1 cellular context compared by ENCODE assay signal in the genomic region with DNA sequence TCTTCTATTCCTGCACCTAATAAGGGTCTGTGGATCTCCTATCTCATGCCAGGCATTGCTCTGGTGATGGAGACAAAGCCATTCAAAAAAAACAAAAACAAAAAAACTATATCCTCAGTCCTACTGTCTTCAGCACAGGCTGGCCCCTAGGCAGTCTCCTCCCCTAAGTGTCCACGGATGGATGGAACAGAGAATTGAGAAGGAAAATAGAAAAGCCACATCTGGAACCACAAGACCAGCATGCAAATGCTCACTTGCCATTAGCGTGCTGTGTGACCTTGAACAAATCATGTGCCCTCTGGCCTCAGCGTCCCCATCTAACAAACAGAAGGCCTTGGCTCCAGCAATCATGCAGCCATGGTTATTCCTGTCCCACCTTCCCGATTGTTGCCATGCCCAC.
TF ChIP-seq lines count a peak whose summit lies in the region.

No MANE protein-coding gene starts in this region.

TF ChIP-seq in GM12878, 131 proteins besides CTCF, POLR2A, EP300 and RAD21 (continued from another document):
- TF ChIP-seq, protein P1, sequence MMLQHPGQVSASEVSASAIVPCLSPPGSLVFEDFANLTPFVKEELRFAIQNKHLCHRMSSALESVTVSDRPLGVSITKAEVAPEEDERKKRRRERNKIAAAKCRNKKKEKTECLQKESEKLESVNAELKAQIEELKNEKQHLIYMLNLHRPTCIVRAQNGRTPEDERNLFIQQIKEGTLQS (IDR thresholded peaks at IDR 0.05; ENCODE audit: borderline replicate concordance, extremely low read depth, low read depth, low read length) = no peak
- no peak for TF ChIP-seq CHD2 (IDR thresholded peaks at IDR 0.05; ENCODE audit: borderline replicate concordance, low read depth, low read length)
- no peak for TF ChIP-seq IKZF1 (conservative IDR thresholded peaks at IDR 0.05)
- TF ChIP-seq RAD51 (IDR thresholded peaks at IDR 0.05) = no peak
- TF ChIP-seq FOXK2 (IDR thresholded peaks at IDR 0.05) = no peak
- no peak for TF ChIP-seq E4F1 (IDR thresholded peaks at IDR 0.05; ENCODE audit: borderline replicate concordance, partially characterized antibody)
- TF ChIP-seq E2F4 (IDR thresholded peaks at IDR 0.05; ENCODE audit: low read depth, low read length) = no peak
- TF ChIP-seq NFYA (IDR thresholded peaks at IDR 0.05; ENCODE audit: borderline replicate concordance, low read depth, low read length) = no peak
- no peak for TF ChIP-seq IKZF2 (IDR thresholded peaks at IDR 0.05)
- no peak for TF ChIP-seq ZZZ3 (IDR thresholded peaks at IDR 0.05; ENCODE audit: control insufficient read depth, insufficient read length, low read depth)
- TF ChIP-seq HSF1 (IDR thresholded peaks at IDR 0.05; ENCODE audit: low read depth, low read length) = no peak
- TF ChIP-seq BCL11A (IDR thresholded peaks at IDR 0.05; ENCODE audit: low read depth, low read length) = no peak
- no peak for TF ChIP-seq MTA3 (IDR thresholded peaks at IDR 0.05; ENCODE audit: borderline replicate concordance, low read length)
